1 cellular context compared by ENCODE assay signal in the genomic region with DNA sequence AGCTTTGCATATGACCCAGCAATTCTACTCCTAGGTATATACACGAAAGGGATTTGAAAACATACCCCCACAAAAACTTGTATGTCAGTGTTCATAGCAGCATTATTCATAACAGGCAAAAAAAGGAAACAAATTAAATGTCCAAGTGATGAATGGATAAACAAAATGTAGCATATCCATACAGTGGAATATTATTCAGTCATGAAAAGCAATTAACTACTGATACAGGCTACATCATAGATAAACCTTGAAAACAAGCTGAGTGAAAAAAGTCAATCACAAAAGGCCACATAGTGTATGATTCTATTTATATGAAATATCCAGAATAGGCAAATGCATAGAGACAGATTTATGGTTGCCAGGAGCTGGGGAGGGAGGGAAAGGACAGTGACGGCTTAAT.
TF ChIP-seq lines count a peak whose summit lies in the region.

No MANE protein-coding gene starts in this region.

TF ChIP-seq in HepG2, 621 proteins besides CTCF, POLR2A, EP300 and RAD21:
- TF ChIP-seq DPF2 (CRISPR knock-in tag; IDR thresholded peaks at IDR 0.05; ENCODE audit: borderline replicate concordance, low read depth) (no peak), GLI4 (CRISPR knock-in tag; IDR thresholded peaks at IDR 0.05; ENCODE audit: borderline replicate concordance) (0 out of 2 replicates have a peak, but pooled peaks have one; percentile 13), ZNF292 (CRISPR knock-in tag; IDR thresholded peaks at IDR 0.05; ENCODE audit: borderline replicate concordance, low read depth) (0 out of 2 replicates have a peak, but pooled peaks have one; percentile 1), ZNF337 (CRISPR knock-in tag; IDR thresholded peaks at IDR 0.05; ENCODE audit: borderline replicate concordance, low read depth) (0 out of 2 replicates have a peak, but pooled peaks have one; percentile 10)
- TF ChIP-seq, protein P1, sequence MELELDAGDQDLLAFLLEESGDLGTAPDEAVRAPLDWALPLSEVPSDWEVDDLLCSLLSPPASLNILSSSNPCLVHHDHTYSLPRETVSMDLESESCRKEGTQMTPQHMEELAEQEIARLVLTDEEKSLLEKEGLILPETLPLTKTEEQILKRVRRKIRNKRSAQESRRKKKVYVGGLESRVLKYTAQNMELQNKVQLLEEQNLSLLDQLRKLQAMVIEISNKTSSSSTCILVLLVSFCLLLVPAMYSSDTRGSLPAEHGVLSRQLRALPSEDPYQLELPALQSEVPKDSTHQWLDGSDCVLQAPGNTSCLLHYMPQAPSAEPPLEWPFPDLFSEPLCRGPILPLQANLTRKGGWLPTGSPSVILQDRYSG (CRISPR knock-in tag; IDR thresholded peaks at IDR 0.05): 0 out of 2 replicates have a peak, but pooled peaks have one; percentile 3
